In the genomic region with DNA sequence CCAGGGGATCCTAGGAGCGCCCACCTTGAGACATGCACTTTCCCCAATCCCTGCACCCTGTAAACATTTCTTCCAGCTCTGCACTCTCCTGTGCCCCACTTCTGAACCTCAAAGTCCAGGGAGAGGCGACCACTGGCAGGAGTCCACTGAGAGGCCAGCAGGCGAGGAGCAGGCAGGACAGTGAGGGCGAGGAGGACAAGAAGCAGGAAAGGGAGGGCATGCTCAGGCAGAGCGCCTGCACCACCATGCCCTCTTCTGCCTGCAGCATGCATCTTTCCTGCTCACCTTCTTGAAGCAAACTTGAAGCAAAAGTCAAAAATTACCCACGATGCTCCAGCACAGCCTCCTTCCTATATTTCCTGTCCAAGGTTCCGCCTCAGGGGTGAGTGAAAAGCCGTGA, we compare ENCODE assay signal across 19 cellular contexts.
"Had no signal": no experiment of that assay in that cellular context is flagged by ENCODE, and none has a peak within 500 bp of the region (broad histone marks: within the 10 kb centered on the region; RNA-seq: fewer than 3 reads in every experiment).

No MANE protein-coding gene starts in this region.

- DNase-seq: activated CD4-positive, alpha-beta T cell treated with anti-CD3 and anti-CD28 coated beads, Interleukin-2, amount 10 ng/mL, durations not matched to agents 7 days and 5 days; activated CD4-positive, CD25-positive, alpha-beta regulatory T cell; activated CD8-positive, alpha-beta memory T cell treated with anti-CD3 and anti-CD28 coated beads, Interleukin-2, amount 50 U/mL, for 48 hours; activated gamma-delta T cell; activated T-cell treated with anti-CD3 and anti-CD28 coated beads, Interleukin-2, amount 50 U/mL, for 72 hours; amniotic stem cell; body of pancreas; erythroblast; hippocampal formation; pancreas; sigmoid colon; spleen; stomach; T-helper 2 cell had no signal

- H3K27me3 Mint-ChIP-seq: activated CD4-positive, alpha-beta T cell treated with anti-CD3 and anti-CD28 coated beads, Interleukin-2, amount 10 ng/mL, durations not matched to agents 7 days and 5 days; activated naive CD8-positive, alpha-beta T cell; dendritic cell treated with granulocyte-macrophage colony-stimulating factor and Interleukin-4, amounts not matched to agents 40 ng/mL and 50 ng/mL, for 4 days had no signal

- H3K36me3 ChIP-seq: pancreas, sigmoid colon, spleen, stomach, thoracic aorta, vagina had no signal

- H3K9me3 ChIP-seq: body of pancreas, pancreas, sigmoid colon, spleen, stomach, thoracic aorta, vagina had no signal

- H3K4me1 Mint-ChIP-seq: neural crest cell had no signal

- H3K27ac ChIP-seq: body of pancreas, pancreas, spleen, stomach, thoracic aorta, vagina had no signal

- H3K4me3 Mint-ChIP-seq: activated CD4-positive, alpha-beta T cell treated with anti-CD3 and anti-CD28 coated beads, Interleukin-2, amount 10 ng/mL, durations not matched to agents 7 days and 5 days; activated naive CD8-positive, alpha-beta T cell; activated T-cell treated with anti-CD3 and anti-CD28 coated beads, Interleukin-2, amount 50 U/mL, for 72 hours; dendritic cell treated with granulocyte-macrophage colony-stimulating factor and Interleukin-4, amounts not matched to agents 40 ng/mL and 50 ng/mL, for 4 days; neural crest cell had no signal

- H3K27me3 ChIP-seq: body of pancreas, pancreas, sigmoid colon, spleen, stomach, vagina had no signal

- H3K4me3 ChIP-seq: body of pancreas, pancreas, sigmoid colon, spleen, stomach, thoracic aorta, vagina had no signal

- H3K9me3 Mint-ChIP-seq: activated CD4-positive, alpha-beta T cell treated with anti-CD3 and anti-CD28 coated beads, Interleukin-2, amount 10 ng/mL, durations not matched to agents 7 days and 5 days; activated T-cell treated with anti-CD3 and anti-CD28 coated beads, Interleukin-2, amount 50 U/mL, for 72 hours; neural crest cell had no signal

- ATAC-seq: activated T-cell treated with anti-CD3 and anti-CD28 coated beads, Interleukin-2, amount 50 U/mL, for 72 hours had no signal

- H3K27ac Mint-ChIP-seq: activated CD4-positive, alpha-beta T cell treated with anti-CD3 and anti-CD28 coated beads, Interleukin-2, amount 10 ng/mL, durations not matched to agents 7 days and 5 days; activated naive CD8-positive, alpha-beta T cell; activated T-cell treated with anti-CD3 and anti-CD28 coated beads, Interleukin-2, amount 50 U/mL, for 72 hours; dendritic cell treated with granulocyte-macrophage colony-stimulating factor and Interleukin-4, amounts not matched to agents 40 ng/mL and 50 ng/mL, for 4 days had no signal
